ENCODE assay signal across 19 cellular contexts in genomic region chr11:15665368-15665871, GRCh38.
A peak's percentile ranks its signal among the peaks of the same experiment; 100 is the strongest.
DNase-seq lines count a peak whose midpoint lies in the region; ATAC-seq and TF ChIP-seq lines count a peak whose summit lies in the region.
"Had no signal": no experiment of that assay in that cellular context is flagged by ENCODE, and none has a peak within 500 bp of the region (broad histone marks: within the 10 kb centered on the region; RNA-seq: fewer than 3 reads in every experiment).

No MANE protein-coding gene starts in this region.

- POLR2A ChIA-PET in PC-3 (lab: Charles Lee; ENCODE audit: unreplicated experiment): no interaction called here
- POLR2A ChIA-PET in CD4-positive, alpha-beta T cell (lab: Charles Lee): no interaction called here

- H3K27ac ChIP-seq in PC-3 (ENCODE audit: low read length) (no peak overlapping the region), endodermal cell (ENCODE audit: low read depth, low read length) (no peak overlapping the region), neural progenitor cell (no peak overlapping the region)
- H3K27ac ChIP-seq in CD4-positive, alpha-beta T cell (ENCODE audit: low read depth, low read length): no peak overlapping the region
- H3K27ac ChIP-seq: gastroesophageal sphincter, uterus had no signal

- H3F3A ChIP-seq in PC-3 (ENCODE audit: low read length, unreplicated experiment) (no peaks in the 10 kb centered on the region), neural progenitor cell (ENCODE audit: low read depth) (peaks cover 19% of the 10 kb centered on the region)

- H3K9me3 Mint-ChIP-seq in endodermal cell (peaks cover 13% of the 10 kb centered on the region), neural progenitor cell (peaks cover 13% of the 10 kb centered on the region)
- H3K9me3 Mint-ChIP-seq in CD4-positive, alpha-beta T cell: no peaks in the 10 kb centered on the region
- H3K9me3 Mint-ChIP-seq: activated B cell treated with CpG ODN at 0.5 μM for 24 hours had no signal

- H2AFZ ChIP-seq in PC-3 (ENCODE audit: low read length): no peak overlapping the region
- H2AFZ ChIP-seq in neural progenitor cell (replicated peaks): no peak overlapping the region

- CTCF ChIA-PET in PC-3 (lab: Charles Lee): no interaction called here
- CTCF ChIA-PET in CD4-positive, alpha-beta T cell (lab: Charles Lee): no interaction called here

- H3K4me2 ChIP-seq in PC-3 (ENCODE audit: low read length) (no peak overlapping the region), neural progenitor cell (no peak overlapping the region)

- H3K4me1 ChIP-seq in PC-3 (ENCODE audit: insufficient read depth, low read length): no peaks in the 10 kb centered on the region
- H3K4me1 ChIP-seq in endodermal cell (ENCODE audit: control insufficient read depth, insufficient read depth, low read length): peaks cover 13% of the 10 kb centered on the region
- peaks cover 24% of the 10 kb centered on the region for H3K4me1 ChIP-seq in neural progenitor cell
- H3K4me1 ChIP-seq: gastroesophageal sphincter, uterus had no signal

- no peaks in the 10 kb centered on the region for H3K27me3 ChIP-seq in PC-3 (ENCODE audit: low read length)
- no peaks in the 10 kb centered on the region for H3K27me3 ChIP-seq in endodermal cell (ENCODE audit: control insufficient read depth, insufficient read depth, low read length, poor library complexity, severe bottlenecking)
- no peaks in the 10 kb centered on the region for H3K27me3 ChIP-seq in neural progenitor cell
- H3K27me3 ChIP-seq in CD4-positive, alpha-beta T cell (ENCODE audit: control insufficient read depth, insufficient read depth, low read length): no peaks in the 10 kb centered on the region
- H3K27me3 ChIP-seq: gastroesophageal sphincter, Peyer's patch, uterus had no signal

- no peaks in the 10 kb centered on the region for H3K9me2 ChIP-seq in PC-3 (replicated peaks; ENCODE audit: low read length)

- no peak overlapping the region for H3K4me3 ChIP-seq in PC-3 (ENCODE audit: low read length)
- H3K4me3 ChIP-seq in endodermal cell (ENCODE audit: low read length): no peak overlapping the region
- no peak overlapping the region for H3K4me3 ChIP-seq in neural progenitor cell
- H3K4me3 ChIP-seq: gastroesophageal sphincter, Peyer's patch, uterus had no signal

- peak; percentile 92 for DNase-seq in EH (ENCODE audit: low read depth)
- peak; percentile 49 for DNase-seq in PC-3
- peak; percentile 23 for DNase-seq in endodermal cell
- no peak for DNase-seq in neural progenitor cell (ENCODE audit: low spot score)
- DNase-seq in posterior vena cava (ENCODE audit: low spot score): no peak
- no peak for DNase-seq in CD4-positive, alpha-beta T cell
- DNase-seq: activated B cell treated with CpG ODN at 0.5 μM for 24 hours; activated CD8-positive, alpha-beta memory T cell treated with anti-CD3 and anti-CD28 coated beads, Interleukin-2, amount 10 ng/mL, durations not matched to agents 7 days and 5 days; activated gamma-delta T cell; effector CD4-positive, alpha-beta T cell; midbrain; NCI-H2081 treated with DMSO at 0.1 percent for 48 hours; nucleus accumbens; stimulated activated naive CD8-positive, alpha-beta T cell treated with anti-CD3 and anti-CD28 coated beads, Interleukin-15, Interleukin-2, amounts not matched to agents 100 U/mL and 50 U/mL, for 24 hours; uterus had no signal

- no TSS peak for BruUV-seq in PC-3 (replicated peaks; lab: Mats Ljungman, UMichigan)

- TF ChIP-seq CTCF in PC-3 (conservative IDR thresholded peaks at IDR 0.05; ENCODE audit: low read depth, low read length) (no peak), endodermal cell (conservative IDR thresholded peaks at IDR 0.05) (no peak), neural progenitor cell (IDR thresholded peaks at IDR 0.05) (no peak)
- no peak for TF ChIP-seq CTCF in CD4-positive, alpha-beta T cell (IDR thresholded peaks at IDR 0.05)

- no peaks in the 10 kb centered on the region for H3K36me3 Mint-ChIP-seq in endodermal cell (ENCODE audit: low read depth)
- peaks cover 3% of the 10 kb centered on the region for H3K36me3 Mint-ChIP-seq in neural progenitor cell
- no peaks in the 10 kb centered on the region for H3K36me3 Mint-ChIP-seq in CD4-positive, alpha-beta T cell (ENCODE audit: low read depth)
- H3K36me3 Mint-ChIP-seq: activated CD8-positive, alpha-beta memory T cell treated with anti-CD3 and anti-CD28 coated beads, Interleukin-2, amount 10 ng/mL, durations not matched to agents 7 days and 5 days had no signal

- intact Hi-C loops in PC-3 (cut with micrococcal nuclease) (no loop called here), posterior vena cava (cut with DNase I) (no loop called here)
- intact Hi-C loops in CD4-positive, alpha-beta T cell (cut with DNase I, micrococcal nuclease): no loop called here

- 89 to 100% methylated on average over 4 of the region's 4 CpGs for WGBS in endodermal cell (ENCODE audit: insufficient coverage in 1 of 2, insufficient read length in 1 of 2), 2 experiments

- H3K36me3 ChIP-seq in PC-3 (ENCODE audit: low read depth, low read length) (no peaks in the 10 kb centered on the region), endodermal cell (ENCODE audit: control insufficient read depth, insufficient read depth, low read length) (no peaks in the 10 kb centered on the region), neural progenitor cell (no peaks in the 10 kb centered on the region)
- H3K36me3 ChIP-seq: gastroesophageal sphincter, Peyer's patch, uterus had no signal

- H3K4me1 Mint-ChIP-seq in endodermal cell: peaks cover 16% of the 10 kb centered on the region
- peaks cover 42% of the 10 kb centered on the region for H3K4me1 Mint-ChIP-seq in neural progenitor cell
- no peaks in the 10 kb centered on the region for H3K4me1 Mint-ChIP-seq in CD4-positive, alpha-beta T cell (ENCODE audit: low read depth)
- H3K4me1 Mint-ChIP-seq: activated B cell treated with CpG ODN at 0.5 μM for 24 hours; activated CD8-positive, alpha-beta memory T cell treated with anti-CD3 and anti-CD28 coated beads, Interleukin-2, amount 10 ng/mL, durations not matched to agents 7 days and 5 days had no signal

- no peak overlapping the region for H3K4me3 Mint-ChIP-seq in endodermal cell
- no peak overlapping the region for H3K4me3 Mint-ChIP-seq in neural progenitor cell
- H3K4me3 Mint-ChIP-seq in CD4-positive, alpha-beta T cell: no peak overlapping the region
- H3K4me3 Mint-ChIP-seq: activated B cell treated with CpG ODN at 0.5 μM for 24 hours; activated CD8-positive, alpha-beta memory T cell treated with anti-CD3 and anti-CD28 coated beads, Interleukin-2, amount 10 ng/mL, durations not matched to agents 7 days and 5 days had no signal

- ATAC-seq in PC-3 (no peak), HG03342 (IDR thresholded peaks at IDR 0.05; ENCODE audit: unreplicated experiment) (no peak), GM18873 (IDR thresholded peaks at IDR 0.05; ENCODE audit: low FRiP score, unreplicated experiment) (no peak)
- no peak for ATAC-seq in CD4-positive, alpha-beta T cell (ENCODE audit: poor library complexity)
- ATAC-seq: activated CD8-positive, alpha-beta memory T cell treated with anti-CD3 and anti-CD28 coated beads, Interleukin-2, amount 10 ng/mL, durations not matched to agents 7 days and 5 days; gastroesophageal sphincter; stimulated activated naive CD8-positive, alpha-beta T cell treated with anti-CD3 and anti-CD28 coated beads, Interleukin-15, Interleukin-2, amounts not matched to agents 100 U/mL and 50 U/mL, for 24 hours had no signal

- no peak overlapping the region for H3K9ac ChIP-seq in PC-3 (ENCODE audit: low read length)
- no peak overlapping the region for H3K9ac ChIP-seq in endodermal cell (ENCODE audit: extremely low read depth, low read length, poor library complexity, severe bottlenecking)
- H3K9ac ChIP-seq in neural progenitor cell: no peak overlapping the region

- H4K20me1 ChIP-seq in PC-3 (ENCODE audit: low read length) (no peaks in the 10 kb centered on the region), neural progenitor cell (ENCODE audit: low read depth) (no peaks in the 10 kb centered on the region)

- H3K9me3 ChIP-seq in PC-3 (ENCODE audit: low read length) (no peaks in the 10 kb centered on the region), endodermal cell (ENCODE audit: control insufficient read depth, low read length) (peaks cover 13% of the 10 kb centered on the region), neural progenitor cell (ENCODE audit: low read depth) (no peaks in the 10 kb centered on the region)
- H3K9me3 ChIP-seq in CD4-positive, alpha-beta T cell (ENCODE audit: control insufficient read depth, low read length): no peaks in the 10 kb centered on the region
- H3K9me3 ChIP-seq: Peyer's patch, uterus had no signal

- H3K79me2 ChIP-seq in PC-3 (ENCODE audit: low read length) (no peaks in the 10 kb centered on the region), neural progenitor cell (ENCODE audit: low read depth) (no peaks in the 10 kb centered on the region)

- no peak overlapping the region for H3K27ac Mint-ChIP-seq in endodermal cell
- peak overlapping the region; percentile 79 for H3K27ac Mint-ChIP-seq in neural progenitor cell
- no peak overlapping the region for H3K27ac Mint-ChIP-seq in CD4-positive, alpha-beta T cell
- H3K27ac Mint-ChIP-seq: activated B cell treated with CpG ODN at 0.5 μM for 24 hours; activated CD8-positive, alpha-beta memory T cell treated with anti-CD3 and anti-CD28 coated beads, Interleukin-2, amount 10 ng/mL, durations not matched to agents 7 days and 5 days had no signal

- H3K27me3 Mint-ChIP-seq in endodermal cell (ENCODE audit: insufficient read depth) (no peaks in the 10 kb centered on the region), neural progenitor cell (ENCODE audit: insufficient read depth, low read depth) (peaks cover 13% of the 10 kb centered on the region)
- H3K27me3 Mint-ChIP-seq in CD4-positive, alpha-beta T cell: peaks cover 14% of the 10 kb centered on the region
- H3K27me3 Mint-ChIP-seq: activated B cell treated with CpG ODN at 0.5 μM for 24 hours; activated CD8-positive, alpha-beta memory T cell treated with anti-CD3 and anti-CD28 coated beads, Interleukin-2, amount 10 ng/mL, durations not matched to agents 7 days and 5 days had no signal

Comparison
In these comparisons a context has a peak if more than half of its experiments do, and no peak if none do; other contexts are left out.
1. DNase-seq: peak in EH (single experiment), PC-3 (single experiment) and endodermal cell (single experiment); none in neural progenitor cell (single experiment), posterior vena cava (single experiment) and CD4-positive, alpha-beta T cell (0 of 10).